ENCODE assay signal across 27 cellular contexts in genomic region chr20:62232194-62232593, GRCh38. TPM values are rescaled to one million over a fixed set of nuclear protein-coding genes. Genes with fewer than 3 reads are reported as not detected.
A peak's percentile ranks its signal among the peaks of the same experiment; 100 is the strongest.
DNase-seq lines count a peak whose midpoint lies in the region; ATAC-seq, FAIRE-seq and TF ChIP-seq lines count a peak whose summit lies in the region.
"Had no signal": no experiment of that assay in that cellular context is flagged by ENCODE, and none has a peak within 500 bp of the region (broad histone marks: within the 10 kb centered on the region; RNA-seq: fewer than 3 reads in every experiment).

No MANE protein-coding gene starts in this region.

- H3K14ac ChIP-seq in H1 (ENCODE audit: insufficient read length), result no peak overlapping the region
- no peak overlapping the region for H3K14ac ChIP-seq in mesenchymal stem cell (ENCODE audit: low read length in 2 of 2)

- H3F3A ChIP-seq in SK-N-SH (replicated peaks; ENCODE audit: insufficient read depth), result peaks cover 7% of the 10 kb centered on the region

- H3K36me3 ChIP-seq in SK-N-SH (replicated peaks in 1 of 2; ENCODE audit: control insufficient read depth in 1 of 2, insufficient read depth in 2 of 2, low read length in 1 of 2), result no peaks in the 10 kb centered on the region
- H3K36me3 ChIP-seq in H1 (ENCODE audit: control insufficient read depth in 2 of 4, insufficient read depth in 4 of 4, low read length in 3 of 4), result no peaks in the 10 kb centered on the region
- H3K36me3 ChIP-seq in prostate gland, result no peaks in the 10 kb centered on the region
- H3K36me3 ChIP-seq in mesenchymal stem cell (ENCODE audit: control insufficient read depth in 1 of 2, insufficient read depth in 2 of 2, low read depth in 1 of 2, low read length in 2 of 2), result no peaks in the 10 kb centered on the region
- H3K36me3 ChIP-seq: SJCRH30 had no signal

- no peak overlapping the region for H3K18ac ChIP-seq in H1 (ENCODE audit: extremely low read depth, low read length)
- H3K18ac ChIP-seq in mesenchymal stem cell (ENCODE audit: low read depth in 1 of 2, low read length in 2 of 2), result no peak overlapping the region

- H3K4me2 ChIP-seq in SK-N-SH, result no peak overlapping the region
- H3K4me2 ChIP-seq in H1 (ENCODE audit: insufficient read depth in 1 of 2, low read depth in 2 of 2, low read length in 2 of 2), result no peak overlapping the region
- no peak overlapping the region for H3K4me2 ChIP-seq in mesenchymal stem cell (ENCODE audit: low read length, poor library complexity, severe bottlenecking)

- H3K23ac ChIP-seq in H1 (ENCODE audit: insufficient read length), result no peak overlapping the region
- no peak overlapping the region for H3K23ac ChIP-seq in mesenchymal stem cell (ENCODE audit: low read length in 2 of 2)

- 47% methylated on average over 7 of the region's 7 CpGs for WGBS in SK-N-SH (ENCODE audit: low lambda C conversion rate)
- WGBS in H1 (ENCODE audit: extremely low coverage in 1 of 2, insufficient coverage in 1 of 2, insufficient read length in 1 of 2, insufficient replicate concordance in 2 of 2, low coverage in 1 of 2, low lambda C conversion rate in 2 of 2, missing lambda C conversion rate in 1 of 2), 2 experiments, result 90% methylated on average over 7 of the region's 7 CpGs; no CpG with 5 or more reads in 1 of the 2 experiments
- WGBS in prostate gland, result 53% methylated on average over 7 of the region's 7 CpGs
- 89% methylated on average over 7 of the region's 7 CpGs for WGBS in mesenchymal stem cell

- DNase-seq in SK-N-SH (peak; percentile 82), HPDE6-E6E7 (ENCODE audit: extremely low spot score) (peak; percentile 50), H1 (ENCODE audit: low read depth in 1 of 2, low spot score in 2 of 2) (no peak), prostate gland (ENCODE audit: low spot score) (peak; percentile 78), left lobe of liver (ENCODE audit: low spot score) (no peak), mesenchymal stem cell (no peak)
- DNase-seq: AML-193; C1 segment of cervical spinal cord; CD8-positive, alpha-beta memory T cell; DMS53; GDM1; NCI-H1092; NCI-H1436; NCI-H1930; NCI-H2227 treated with DMSO at 0.1 percent for 48 hours; NCI-H510A treated with DMSO at 0.1 percent for 48 hours; NCI-H748 treated with DMSO at 0.1 percent for 48 hours; SJCRH30 had no signal

- H2BK12ac ChIP-seq in H1 (ENCODE audit: low read depth, low read length) (no peak overlapping the region), mesenchymal stem cell (ENCODE audit: low read length in 2 of 2) (no peak overlapping the region)

- POLR2A ChIA-PET in SK-N-SH (lab: Yijun Ruan, JAX) (no interaction called here), H1 (lab: Charles Lee; ENCODE audit: partially characterized antibody) (interaction anchor here (0.9 to 1.1 kb wide), 2 partner anchors 11 to 18 kb away, joined by 4 read pairs; no protein-coding TSS in a partner anchor)

- TF ChIP-seq CTCF in SK-N-SH (IDR thresholded peaks at IDR 0.05), result no peak
- no peak for TF ChIP-seq CTCF in H1 (IDR thresholded peaks at IDR 0.05; ENCODE audit: control extremely low read depth in 1 of 3, insufficient read depth in 1 of 3, low read depth in 1 of 3, low read length in 3 of 3)
- no peak for TF ChIP-seq CTCF in prostate gland (IDR thresholded peaks at IDR 0.05)

- TF ChIP-seq EP300 in SK-N-SH (IDR thresholded peaks at IDR 0.05; ENCODE audit: borderline replicate concordance in 1 of 2, low read depth in 1 of 2, low read length in 1 of 2) (peak in 1 of 2 experiments; percentile 32; a peak in 1 of 4 replicates), H1 (IDR thresholded peaks at IDR 0.05; ENCODE audit: borderline replicate concordance in 1 of 2, low read depth in 2 of 2, low read length in 2 of 2) (no peak)

- H3K4me1 ChIP-seq in SK-N-SH (ENCODE audit: control insufficient read depth in 1 of 2, insufficient read depth in 2 of 2, low read depth in 1 of 2, low read length in 1 of 2) (peaks cover 0 to 37% of the 10 kb centered on the region in 2 experiments; a peak in 1 of 4 replicates), H1 (replicated peaks in 1 of 4; ENCODE audit: control insufficient read depth in 3 of 4, insufficient read depth in 4 of 4, low read length in 3 of 4) (peaks cover 0 to 9% (median 8%) of the 10 kb centered on the region in 4 experiments; a peak in 5 of 7 replicates), prostate gland (replicated peaks) (peaks cover 23% of the 10 kb centered on the region), mesenchymal stem cell (ENCODE audit: control insufficient read depth, insufficient read depth, low read depth, low read length) (peaks cover 3% of the 10 kb centered on the region)

- CTCF ChIA-PET in SK-N-SH (lab: Yijun Ruan, JAX) (interaction anchor here (1.0 to 1.3 kb wide), 2 partner anchors 28 to 47 kb away, joined by 3 read pairs; no protein-coding TSS in a partner anchor), H1 (lab: Charles Lee; ENCODE audit: partially characterized antibody) (interaction anchor here (0.8 to 1.8 kb wide), 6 partner anchors 9 to 37 kb away, joined by 3 to 6 read pairs (median 3); no protein-coding TSS in a partner anchor)

- H3K4ac ChIP-seq in H1 (replicated peaks; ENCODE audit: insufficient read length, low read depth, low read length) (no peak overlapping the region), mesenchymal stem cell (ENCODE audit: low read depth in 1 of 2, low read length in 2 of 2) (no peak overlapping the region)

- peaks cover 18% of the 10 kb centered on the region for H3K23me2 ChIP-seq in H1 (ENCODE audit: low read depth, low read length)

- H3K27me3 ChIP-seq in SK-N-SH (ENCODE audit: insufficient read depth) (no peaks in the 10 kb centered on the region), H1 (replicated peaks in 1 of 4; ENCODE audit: control insufficient read depth in 3 of 4, extremely low read depth in 1 of 4, insufficient read depth in 3 of 4, low read length in 3 of 4) (peaks cover 0 to 3% (median 0%) of the 10 kb centered on the region in 4 experiments; a peak in 3 of 7 replicates), prostate gland (replicated peaks; ENCODE audit: insufficient read depth) (no peaks in the 10 kb centered on the region), mesenchymal stem cell (ENCODE audit: control insufficient read depth in 1 of 2, insufficient read depth in 1 of 2, low read length in 2 of 2) (peaks cover 19 to 82% of the 10 kb centered on the region in 2 experiments)

- no peak overlapping the region for H2BK20ac ChIP-seq in H1 (ENCODE audit: low read length)

- 0 out of 2 replicates have a peak, but pooled peaks cover 2% of the 10 kb centered on the region for H3K79me1 ChIP-seq in H1 (ENCODE audit: low read depth, low read length)
- H3K79me1 ChIP-seq in mesenchymal stem cell (replicated peaks; ENCODE audit: low read length, poor library complexity, severe bottlenecking), result no peaks in the 10 kb centered on the region

- no peak for TF ChIP-seq POLR2A in H1 (IDR thresholded peaks at IDR 0.05; ENCODE audit: control extremely low read depth in 1 of 2, low read depth in 2 of 2, low read length in 2 of 2)
- TF ChIP-seq POLR2A in prostate gland (IDR thresholded peaks at IDR 0.05), result peak; percentile 23

- no peaks in the 10 kb centered on the region for H3K9me3 ChIP-seq in SK-N-SH
- peaks cover 0 to 5% of the 10 kb centered on the region in 2 experiments; a peak in 1 of 4 replicates for H3K9me3 ChIP-seq in H1 (ENCODE audit: insufficient read depth in 2 of 2, low read depth in 1 of 2, low read length in 1 of 2)
- no peaks in the 10 kb centered on the region for H3K9me3 ChIP-seq in prostate gland
- H3K9me3 ChIP-seq in mesenchymal stem cell (ENCODE audit: control insufficient read depth, low read length), result peaks cover 7% of the 10 kb centered on the region
- H3K9me3 ChIP-seq: SJCRH30 had no signal

- no peaks in the 10 kb centered on the region for H3K9me2 ChIP-seq in SK-N-SH

- H3K27ac ChIP-seq in SK-N-SH (ENCODE audit: low read depth in 2 of 2, low read length in 1 of 2), result peak overlapping the region in 1 of 2 experiments; percentile 19; a peak in 1 of 4 replicates
- no peak overlapping the region for H3K27ac ChIP-seq in H1 (ENCODE audit: low read depth, low read length)
- H3K27ac ChIP-seq in prostate gland, result peak overlapping the region in 1 of 2 donors; percentile 8
- no peak overlapping the region for H3K27ac ChIP-seq in mesenchymal stem cell (ENCODE audit: low read length, poor library complexity, severe bottlenecking)
- H3K27ac ChIP-seq: SJCRH30 had no signal

- H4K91ac ChIP-seq in H1 (replicated peaks; ENCODE audit: insufficient read length, low read length) (peak overlapping the region; percentile 55), mesenchymal stem cell (ENCODE audit: low read length) (no peak overlapping the region)

- no peak overlapping the region for H4K8ac ChIP-seq in H1 (ENCODE audit: extremely low read depth, insufficient read depth, low read length)
- H4K8ac ChIP-seq in mesenchymal stem cell (ENCODE audit: low read length), result no peak overlapping the region

- intact Hi-C loops in prostate gland (cut with DNase I), result no loop called here

- H2BK120ac ChIP-seq in H1 (replicated peaks; ENCODE audit: low read depth, low read length), result no peak overlapping the region
- no peak overlapping the region for H2BK120ac ChIP-seq in mesenchymal stem cell (ENCODE audit: low read depth, low read length)

- H3K9ac ChIP-seq in SK-N-SH (no peak overlapping the region), H1 (replicated peaks in 1 of 4; ENCODE audit: extremely low read depth in 1 of 4, low read depth in 3 of 4, low read length in 3 of 4) (no peak overlapping the region), mesenchymal stem cell (ENCODE audit: low read length) (no peak overlapping the region)

- H3K79me2 ChIP-seq in SK-N-SH (ENCODE audit: insufficient read depth), result no peaks in the 10 kb centered on the region
- no peaks in the 10 kb centered on the region for H3K79me2 ChIP-seq in H1 (ENCODE audit: control insufficient read depth in 1 of 2, insufficient read depth in 2 of 2, low read length in 2 of 2)

- H2BK15ac ChIP-seq in H1 (ENCODE audit: low read length), result no peak overlapping the region
- no peak overlapping the region for H2BK15ac ChIP-seq in mesenchymal stem cell (ENCODE audit: low read depth, poor library complexity, severe bottlenecking)

- H4K20me1 ChIP-seq in SK-N-SH (ENCODE audit: insufficient read depth) (no peaks in the 10 kb centered on the region), H1 (replicated peaks in 1 of 2; ENCODE audit: control insufficient read depth in 1 of 2, insufficient read depth in 2 of 2, low read length in 2 of 2) (peaks cover 0 to 15% of the 10 kb centered on the region in 2 experiments)

- no peak for TF ChIP-seq RAD21 in SK-N-SH (IDR thresholded peaks at IDR 0.05; ENCODE audit: low read length)
- TF ChIP-seq RAD21 in H1 (IDR thresholded peaks at IDR 0.05 in 1 of 2, conservative IDR thresholded peaks at IDR 0.05 in 1 of 2; ENCODE audit: low read depth in 2 of 2, low read length in 2 of 2), result no peak

- no peak overlapping the region for H4K5ac ChIP-seq in H1 (ENCODE audit: insufficient read length, low read depth, low read length)

- no peak for FAIRE-seq in H1 (lab: Jason Lieb, UNC)
- FAIRE-seq: GM18507, K562 had no signal

- H3K4me3 ChIP-seq in SK-N-SH (ENCODE audit: low read depth in 2 of 2, low read length in 1 of 2), result no peak overlapping the region
- H3K4me3 ChIP-seq in H1 (ENCODE audit: extremely low read depth in 1 of 4, insufficient read depth in 2 of 4, low read depth in 3 of 4, low read length in 4 of 4), result no peak overlapping the region
- no peak overlapping the region for H3K4me3 ChIP-seq in prostate gland
- H3K4me3 ChIP-seq in mesenchymal stem cell (ENCODE audit: insufficient read depth in 1 of 2, low read depth in 1 of 2, low read length in 2 of 2), result no peak overlapping the region
- H3K4me3 ChIP-seq: K562, SJCRH30 had no signal

- ATAC-seq in SK-N-SH treated with all-trans-retinoic acid at 6 μM for 48 hours, result no peak
- ATAC-seq in left lobe of liver, result no peak
- no peak for ATAC-seq in HG02973 (IDR thresholded peaks at IDR 0.05; ENCODE audit: unreplicated experiment)
- ATAC-seq: K562, Panc1 had no signal

- H2AFZ ChIP-seq in SK-N-SH (ENCODE audit: low read depth), result no peak overlapping the region
- no peak overlapping the region for H2AFZ ChIP-seq in H1 (ENCODE audit: low read length)
- H2AFZ ChIP-seq in mesenchymal stem cell (ENCODE audit: low read depth, low read length), result no peak overlapping the region

- no peak overlapping the region for H3K56ac ChIP-seq in H1 (replicated peaks; ENCODE audit: insufficient read length, low read depth, low read length)

- no peak overlapping the region for H2BK5ac ChIP-seq in H1 (ENCODE audit: low read depth, low read length)
- no peak overlapping the region for H2BK5ac ChIP-seq in mesenchymal stem cell (ENCODE audit: low read depth, low read length, poor library complexity, severe bottlenecking)

- H2AK5ac ChIP-seq in H1 (ENCODE audit: low read depth, low read length) (no peak overlapping the region), mesenchymal stem cell (ENCODE audit: low read length, severe bottlenecking) (no peak overlapping the region)

RNA-seq across cellular contexts. Expression of gene OSBPL2, which starts 6.1 kb away (rescaled TPM):
- polyA plus RNA-seq in SK-N-SH (2012; rRNA removed) (17.7 and 18.7 TPM in 2 replicates), H1 (2011; rRNA removed) (11.7 and 16.9 TPM in 2 replicates)
- 10.6 and 13.0 TPM in 2 replicates for polyA plus RNA-seq in SK-N-SH (2012; cell fraction: cytosol; rRNA removed)
- polyA plus RNA-seq in SK-N-SH (2012; cell fraction: nucleus; rRNA removed), result 38.0 and 48.3 TPM in 2 replicates
- total RNA-seq in H1 (2021; fragmentation: NEBNext Ultra II Directional; extraction: Animal tissue kit (Norgen Biotek cat#: 25700)), result 42.4 and 42.6 TPM in 2 replicates
- polyA plus RNA-seq in H1 (2011; cell fraction: cytosol; rRNA removed), result 17.9 TPM
- polyA plus RNA-seq in H1 (2011; cell fraction: nucleus; rRNA removed), result 47.6 TPM
- polyA plus RNA-seq in H1 (2012, experiment 1 of 2), result 21.7 to 24.9 TPM (median 23.7 TPM) in 4 replicates
- polyA plus RNA-seq in H1 (2012, experiment 2 of 2), result 5.0 TPM
- polyA plus RNA-seq in H1 (2013, experiment 1 of 2), result 17.0 TPM
- polyA plus RNA-seq in H1 (2013, experiment 2 of 2), result 15.9 TPM
- 51.4 and 59.5 TPM in 2 replicates for polyA minus RNA-seq in H1 (2011; rRNA and poly(A)+ RNA removed)
- polyA minus RNA-seq in H1 (2011; cell fraction: cytosol; rRNA and poly(A)+ RNA removed), result 16.6 TPM
- 25.7 TPM for polyA minus RNA-seq in H1 (2011; cell fraction: nucleus; rRNA and poly(A)+ RNA removed)
- total RNA-seq in prostate gland (10 to 100 TPM; 33.5 to 50.6 TPM), left lobe of liver (21.1 TPM)
- polyA plus RNA-seq in mesenchymal stem cell (2013, experiment 1 of 2), result 22.3 TPM
- 22.7 TPM for polyA plus RNA-seq in mesenchymal stem cell (2013, experiment 2 of 2)

RNA-seq across cellular contexts. Expression of gene HRH3, which starts 12.1 kb away (rescaled TPM):
- polyA plus RNA-seq in SK-N-SH (2012; rRNA removed) (0.02 TPM in 2 replicates), H1 (2011; rRNA removed) (2.0 and 3.1 TPM in 2 replicates)
- polyA plus RNA-seq in SK-N-SH (2012; cell fraction: cytosol; rRNA removed), result 0.03 and 0.04 TPM in 2 replicates
- 0.07 and 0.18 TPM in 2 replicates for polyA plus RNA-seq in SK-N-SH (2012; cell fraction: nucleus; rRNA removed)
- 4.4 and 4.5 TPM in 2 replicates for total RNA-seq in H1 (2021; fragmentation: NEBNext Ultra II Directional; extraction: Animal tissue kit (Norgen Biotek cat#: 25700))
- polyA plus RNA-seq in H1 (2011; cell fraction: cytosol; rRNA removed), result 1.1 TPM
- 6.5 TPM for polyA plus RNA-seq in H1 (2011; cell fraction: nucleus; rRNA removed)
- polyA plus RNA-seq in H1 (2012, experiment 1 of 2), result 2.9 to 8.2 TPM (median 6.9 TPM) in 4 replicates
- 5.6 TPM for polyA plus RNA-seq in H1 (2012, experiment 2 of 2)
- 3.7 TPM for polyA plus RNA-seq in H1 (2013, experiment 1 of 2)
- 4.0 TPM for polyA plus RNA-seq in H1 (2013, experiment 2 of 2)
- 0.54 and 0.66 TPM in 2 replicates for polyA minus RNA-seq in H1 (2011; rRNA and poly(A)+ RNA removed)
- 3.4 TPM for polyA minus RNA-seq in H1 (2011; cell fraction: cytosol; rRNA and poly(A)+ RNA removed)
- polyA minus RNA-seq in H1 (2011; cell fraction: nucleus; rRNA and poly(A)+ RNA removed), result 1.6 TPM
- total RNA-seq in prostate gland (under 1 TPM; 0.18 to 0.51 TPM), left lobe of liver (not detected)
- not detected for polyA plus RNA-seq in mesenchymal stem cell (2013, experiment 1 of 2)
- not detected for polyA plus RNA-seq in mesenchymal stem cell (2013, experiment 2 of 2)
- total RNA-seq: A172; CD8-positive, alpha-beta memory T cell; H4; K562; LHCN-M2; SJCRH30 had no signal
- polyA plus RNA-seq: AG04450; CD8-positive, alpha-beta memory T cell; K562 had no signal

RNA-seq across cellular contexts. Expression of gene MTG2, which starts 49.4 kb away (rescaled TPM):
- polyA plus RNA-seq in SK-N-SH (2012; rRNA removed) (36.6 and 42.9 TPM in 2 replicates), H1 (2011; rRNA removed) (14.4 and 24.7 TPM in 2 replicates)
- polyA plus RNA-seq in SK-N-SH (2012; cell fraction: cytosol; rRNA removed), result 25.8 and 27.8 TPM in 2 replicates
- 66.8 and 75.1 TPM in 2 replicates for polyA plus RNA-seq in SK-N-SH (2012; cell fraction: nucleus; rRNA removed)
- 22.8 and 24.1 TPM in 2 replicates for total RNA-seq in H1 (2021; fragmentation: NEBNext Ultra II Directional; extraction: Animal tissue kit (Norgen Biotek cat#: 25700))
- polyA plus RNA-seq in H1 (2011; cell fraction: cytosol; rRNA removed), result 18.4 TPM
- polyA plus RNA-seq in H1 (2011; cell fraction: nucleus; rRNA removed), result 19.7 TPM
- polyA plus RNA-seq in H1 (2012, experiment 1 of 2), result 17.7 to 22.3 TPM (median 18.6 TPM) in 4 replicates
- polyA plus RNA-seq in H1 (2012, experiment 2 of 2), result 18.3 TPM
- 23.6 TPM for polyA plus RNA-seq in H1 (2013, experiment 1 of 2)
- 23.9 TPM for polyA plus RNA-seq in H1 (2013, experiment 2 of 2)
- polyA minus RNA-seq in H1 (2011; rRNA and poly(A)+ RNA removed), result 7.7 and 10.8 TPM in 2 replicates
- 8.8 TPM for polyA minus RNA-seq in H1 (2011; cell fraction: cytosol; rRNA and poly(A)+ RNA removed)
- 12.1 TPM for polyA minus RNA-seq in H1 (2011; cell fraction: nucleus; rRNA and poly(A)+ RNA removed)
- total RNA-seq in prostate gland (10 to 100 TPM; 40.0 to 53.0 TPM), left lobe of liver (31.0 TPM)
- 27.8 TPM for polyA plus RNA-seq in mesenchymal stem cell (2013, experiment 1 of 2)
- 26.3 TPM for polyA plus RNA-seq in mesenchymal stem cell (2013, experiment 2 of 2)

Comparison
In these comparisons a context has a peak if more than half of its experiments do, and no peak if none do; other contexts are left out.
1. DNase-seq: peak in SK-N-SH (single experiment), HPDE6-E6E7 (single experiment) and prostate gland (single experiment); none in H1 (0 of 2), left lobe of liver (single experiment) and mesenchymal stem cell (single experiment).